10 cellular contexts compared by ENCODE assay signal in genomic region chrX:11722304-11722703, GRCh38. TPM values are rescaled to one million over a fixed set of nuclear protein-coding genes. Genes with fewer than 3 reads are reported as not detected.
"Had no signal": no experiment of that assay in that cellular context is flagged by ENCODE, and none has a peak within 500 bp of the region (broad histone marks: within the 10 kb centered on the region; RNA-seq: fewer than 3 reads in every experiment).

No MANE protein-coding gene starts in this region.

- DNase-seq: GM23248, GOT3, H7, HFFc6, KG1 had no signal

- H3K27ac ChIP-seq: GM23248, HL-60 had no signal

- FAIRE-seq: HepG2 had no signal

- H3K9ac ChIP-seq: GM23248 had no signal

- H3K4me3 Mint-ChIP-seq: HFFc6 had no signal

- H3K36me3 ChIP-seq: HAP-1 had no signal

- H3K36me3 Mint-ChIP-seq: IgD-negative memory B cell had no signal

- H3K9me3 Mint-ChIP-seq: HFFc6, IgD-negative memory B cell had no signal

- H3K4me3 ChIP-seq: GM23248, HAP-1 had no signal

- H3K9me3 ChIP-seq: HAP-1 had no signal

- H3K27ac Mint-ChIP-seq: HFFc6, IgD-negative memory B cell had no signal

- H3K4me1 ChIP-seq: HAP-1 had no signal

- ATAC-seq: HCT116, HepG2 had no signal

- H2AFZ ChIP-seq: GM23248 had no signal

RNA-seq across cellular contexts. Expression of gene ARHGAP6, which starts 56.6 kb away (rescaled TPM):
- polyA plus RNA-seq: HepG2 had no signal
